In the genomic region with DNA sequence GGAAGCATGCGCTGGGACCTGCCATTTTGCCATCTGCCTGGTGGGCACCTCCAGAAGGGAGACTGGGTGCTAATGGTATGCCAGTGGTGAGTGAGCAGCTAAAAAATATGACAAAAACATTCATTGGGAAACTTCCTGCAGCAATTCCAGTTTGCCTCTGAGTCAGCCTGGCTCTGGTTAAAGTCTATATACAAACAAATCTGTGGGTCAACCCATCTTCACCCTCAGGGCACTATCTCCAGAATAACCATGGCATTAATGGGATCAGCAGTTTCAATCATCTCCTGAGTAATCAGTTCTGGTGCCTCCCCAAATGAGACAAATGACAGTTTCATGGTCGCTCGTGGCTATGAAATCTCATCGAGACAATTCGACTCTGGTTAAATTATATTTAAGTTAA, we compare ENCODE assay signal across 16 cellular contexts. TPM values are rescaled to one million over a fixed set of nuclear protein-coding genes. Genes with fewer than 3 reads are reported as not detected.
DNase-seq lines count a peak whose midpoint lies in the region; TF ChIP-seq lines count a peak whose summit lies in the region.
"Had no signal": no experiment of that assay in that cellular context is flagged by ENCODE, and none has a peak within 500 bp of the region (broad histone marks: within the 10 kb centered on the region; RNA-seq: fewer than 3 reads in every experiment).

No MANE protein-coding gene starts in this region.

- no peak overlapping the region for H3K4me3 ChIP-seq in GM23248
- H3K4me3 ChIP-seq in foreskin fibroblast (ENCODE audit: low read depth in 1 of 2, low read length in 2 of 2), result no peak overlapping the region
- no peak overlapping the region for H3K4me3 ChIP-seq in skeletal muscle satellite cell (ENCODE audit: low read length)
- H3K4me3 ChIP-seq: colonic mucosa, SK-N-MC, thyroid gland had no signal

- DNase-seq in GM23248 (peak; percentile 78), T1000 (lab: John Stamatoyannopoulos, UW) (peak; percentile 62), foreskin fibroblast (peak; percentile 53 to 84), SIG-M5 (lab: John Stamatoyannopoulos, UW) (no peak), GM13977 (ENCODE audit: low spot score) (no peak), iPS-NIHi7 (ENCODE audit: extremely low spot score) (no peak), middle frontal gyrus (ENCODE audit: extremely low spot score, low spot score) (no peak)
- DNase-seq: activated naive CD8-positive, alpha-beta T cell treated with anti-CD3 and anti-CD28 coated beads for 36 hours; colonic mucosa; islet precursor cell; Kasumi-1; NCI-H2081 treated with DMSO at 0.1 percent for 48 hours; NK-92 treated with Interleukin-12 subunit alpha and Interleukin-12 subunit beta, amount 100 ng/mL, for 24 hours; thyroid gland had no signal

- no peak overlapping the region for H2AFZ ChIP-seq in GM23248

- H3K79me2 ChIP-seq in GM23248 (ENCODE audit: insufficient read depth), result no peaks in the 10 kb centered on the region

- H3K36me3 ChIP-seq in GM23248 (ENCODE audit: low read depth) (no peaks in the 10 kb centered on the region), skeletal muscle satellite cell (ENCODE audit: insufficient read depth, low read length) (no peaks in the 10 kb centered on the region)
- H3K36me3 ChIP-seq: colonic mucosa, thyroid gland had no signal

- H3K9me3 ChIP-seq in GM23248 (ENCODE audit: low read depth) (no peaks in the 10 kb centered on the region), skeletal muscle satellite cell (replicated peaks; ENCODE audit: low read length) (no peaks in the 10 kb centered on the region)
- H3K9me3 ChIP-seq: colonic mucosa, thyroid gland had no signal

- no peak for TF ChIP-seq CTCF in foreskin fibroblast (IDR thresholded peaks at IDR 0.05; ENCODE audit: low read depth, low read length)
- no peak for TF ChIP-seq CTCF in GM13977 (IDR thresholded peaks at IDR 0.05; ENCODE audit: extremely low read depth, insufficient read depth, missing control alignments)

- no peak overlapping the region for H3K9ac ChIP-seq in GM23248
- peak overlapping the region; percentile 6 for H3K9ac ChIP-seq in skeletal muscle satellite cell (ENCODE audit: low read depth, low read length)

- H4K20me1 ChIP-seq in GM23248 (ENCODE audit: insufficient read depth), result no peaks in the 10 kb centered on the region

- 90% methylated on average over 5 of the region's 5 CpGs for WGBS in GM23248 (ENCODE audit: low coverage in 1 of 2, low lambda C conversion rate in 2 of 2, missing lambda C conversion rate in 2 of 2), 2 experiments

- H3K4me1 ChIP-seq in GM23248 (ENCODE audit: insufficient read depth), result peaks cover 17% of the 10 kb centered on the region
- peaks cover 22% of the 10 kb centered on the region for H3K4me1 ChIP-seq in skeletal muscle satellite cell (ENCODE audit: control insufficient read depth, insufficient read depth, low read length)
- H3K4me1 ChIP-seq: colonic mucosa had no signal

- H3K27ac ChIP-seq in GM23248, result 0 out of 2 replicates have a peak overlapping the region, but pooled peaks have one; percentile 7
- H3K27ac ChIP-seq: colonic mucosa, SK-N-MC had no signal

- H3K27me3 ChIP-seq in GM23248 (replicated peaks; ENCODE audit: insufficient read depth) (0 out of 2 replicates have a peak, but pooled peaks cover 8% of the 10 kb centered on the region), skeletal muscle satellite cell (ENCODE audit: control insufficient read depth, insufficient read depth, low read length) (no peaks in the 10 kb centered on the region)
- H3K27me3 ChIP-seq: colonic mucosa, thyroid gland had no signal

- in situ Hi-C loops in GM23248 (cut with MboI) (no loop called here), GM13977 (cut with MboI; ENCODE audit: low pct_unique_long_range_greater_than_20kb, low sequenced_read_pairs, unreplicated experiment) (no loop called here)

- H3F3A ChIP-seq in GM23248 (ENCODE audit: insufficient read depth), result no peaks in the 10 kb centered on the region

- H3K9me2 ChIP-seq in GM23248 (ENCODE audit: insufficient read depth), result no peaks in the 10 kb centered on the region

- no peak overlapping the region for H3K4me2 ChIP-seq in GM23248 (ENCODE audit: unreplicated experiment)
- peak overlapping the region; percentile 20 for H3K4me2 ChIP-seq in skeletal muscle satellite cell (ENCODE audit: low read length)

RNA-seq across cellular contexts. Expression of a gene that starts 21.5 kb away (rescaled TPM):
- total RNA-seq in GM23248 (2014; rRNA removed; shearing (Covaris generic)), result not detected in 2 replicates
- polyA plus RNA-seq in GM23248 (2016; fragmentation: Nextera tagmentation; extraction: Ambion mirVana), result 0.06 TPM in 1 of 2 replicates, not detected in the other
- 1.1 and 1.8 TPM in 2 replicates for total RNA-seq in skeletal muscle satellite cell (2012; rRNA removed)

Comparison
In these comparisons a context has a peak if more than half of its experiments do, and no peak if none do; other contexts are left out.
1. DNase-seq: peak in GM23248 (single experiment), T1000 (single experiment) and foreskin fibroblast (2 of 2); none in SIG-M5 (single experiment), GM13977 (single experiment), iPS-NIHi7 (single experiment) and middle frontal gyrus (single experiment).